Comparison of ENCODE assay signal across 13 cellular contexts in the genomic region with DNA sequence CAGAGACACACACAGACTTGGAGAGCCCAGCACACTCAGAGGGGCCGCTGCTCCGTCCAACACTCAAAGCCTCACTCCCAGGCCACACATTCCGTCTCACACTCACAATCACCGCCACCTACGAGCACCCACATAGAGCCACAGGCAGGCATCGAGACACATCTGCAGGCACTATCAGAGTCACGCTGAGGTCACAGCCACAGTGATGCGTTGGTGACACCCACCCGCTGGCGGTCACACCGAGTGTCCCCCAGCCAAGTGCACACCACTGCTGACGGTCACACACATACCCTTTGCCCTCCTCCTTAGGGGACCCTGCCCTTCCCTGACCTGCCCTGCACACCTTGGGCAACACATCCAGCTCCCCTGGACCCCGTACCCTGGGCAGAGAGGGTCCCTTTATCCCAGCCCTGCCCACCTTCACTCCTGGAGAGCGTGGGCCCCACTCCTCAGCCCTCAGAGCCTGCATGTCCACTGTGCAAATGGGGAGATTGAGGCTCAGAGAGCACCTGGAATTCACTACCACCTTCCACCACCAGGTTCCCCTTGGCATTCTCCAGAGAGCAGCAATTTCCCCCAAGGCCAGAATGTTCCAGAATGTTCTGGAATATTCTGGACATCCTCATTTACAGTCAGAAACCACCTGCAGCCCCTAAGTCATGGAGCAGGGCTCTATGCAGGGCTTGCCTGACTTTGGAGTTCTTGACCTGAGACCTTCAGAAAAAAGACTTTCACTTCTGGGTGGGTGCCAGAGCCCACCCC. TPM values are rescaled to one million over a fixed set of nuclear protein-coding genes. Genes with fewer than 3 reads are reported as not detected.
DNase-seq lines count a peak whose midpoint lies in the region; ATAC-seq, FAIRE-seq and TF ChIP-seq lines count a peak whose summit lies in the region.
"Had no signal": no experiment of that assay in that cellular context is flagged by ENCODE, and none has a peak within 500 bp of the region (broad histone marks: within the 10 kb centered on the region; RNA-seq: fewer than 3 reads in every experiment).

No MANE protein-coding gene starts in this region.

- no peaks in the 10 kb centered on the region for H4K20me1 ChIP-seq in keratinocyte (ENCODE audit: control insufficient read depth, extremely low read depth, insufficient read depth, low read length)
- H4K20me1 ChIP-seq: BLaER1 treated with 17β-estradiol and CSF1 and Interleukin-3, amounts not matched to agents 10 nM and 100 nM had no signal

- H3K27me3 ChIP-seq in keratinocyte (ENCODE audit: control insufficient read depth, extremely low read depth, insufficient read depth, low read length) = peaks cover 11% of the 10 kb centered on the region
- H3K27me3 ChIP-seq: BLaER1 treated with 17β-estradiol and CSF1 and Interleukin-3, amounts not matched to agents 10 nM and 100 nM; vagina had no signal

- H3K27ac Mint-ChIP-seq in activated B cell treated with CpG ODN at 0.5 μM for 24 hours = peak overlapping the region; percentile 27

- H3K9me3 ChIP-seq in keratinocyte (ENCODE audit: control insufficient read depth, low read depth, low read length) = no peaks in the 10 kb centered on the region
- H3K9me3 ChIP-seq: BLaER1 treated with 17β-estradiol and CSF1 and Interleukin-3, amounts not matched to agents 10 nM and 100 nM; vagina had no signal

- H3K79me2 ChIP-seq in keratinocyte (ENCODE audit: control insufficient read depth, insufficient read depth, low read length) = no peaks in the 10 kb centered on the region

- ATAC-seq in activated B cell treated with CpG ODN at 0.5 μM for 24 hours (ENCODE audit: low read depth) (no peak), HG03469 (IDR thresholded peaks at IDR 0.05; ENCODE audit: unreplicated experiment) (no peak), HG03039 (IDR thresholded peaks at IDR 0.05; ENCODE audit: unreplicated experiment) (no peak)

- TF ChIP-seq CTCF in D721Med (IDR thresholded peaks at IDR 0.05; ENCODE audit: insufficient read depth, missing control alignments) = no peak
- no peak for TF ChIP-seq CTCF in activated B cell treated with CpG ODN at 0.5 μM for 24 hours (IDR thresholded peaks at IDR 0.05)
- TF ChIP-seq CTCF in keratinocyte (optimal IDR thresholded peaks at IDR 0.05 in 1 of 3, IDR thresholded peaks at IDR 0.05 in 1 of 3, conservative IDR thresholded peaks at IDR 0.05 in 1 of 3; ENCODE audit: extremely low read depth in 1 of 3, insufficient read depth in 2 of 3, low read length in 3 of 3) = peak in 2 of 3 experiments; percentile 33 to 41

- FAIRE-seq in D721Med (lab: Jason Lieb, UNC) (no peak), keratinocyte (lab: Jason Lieb, UNC) (no peak)

- no peak overlapping the region for H3K4me2 ChIP-seq in keratinocyte (ENCODE audit: control insufficient read depth, extremely low read depth, insufficient read depth, low read depth, low read length)

- no peak overlapping the region for H3K4me3 Mint-ChIP-seq in activated B cell treated with CpG ODN at 0.5 μM for 24 hours
- H3K4me3 Mint-ChIP-seq: naive B cell had no signal

- H3K4me1 Mint-ChIP-seq in activated B cell treated with CpG ODN at 0.5 μM for 24 hours = no peaks in the 10 kb centered on the region
- H3K4me1 Mint-ChIP-seq: naive B cell had no signal

- no peak overlapping the region for H3K27ac ChIP-seq in keratinocyte (ENCODE audit: control insufficient read depth, insufficient read depth, low read length)
- H3K27ac ChIP-seq: BLaER1 treated with 17β-estradiol and CSF1 and Interleukin-3, amounts not matched to agents 10 nM and 100 nM; vagina had no signal

- no peak overlapping the region for H2AFZ ChIP-seq in keratinocyte (ENCODE audit: control insufficient read depth, low read length)

- H3K9ac ChIP-seq in keratinocyte (ENCODE audit: control insufficient read depth, extremely low read depth, insufficient read depth, low read length) = no peak overlapping the region
- H3K9ac ChIP-seq: BLaER1 treated with 17β-estradiol and CSF1 and Interleukin-3, amounts not matched to agents 10 nM and 100 nM had no signal

- CTCF ChIA-PET in activated B cell treated with CpG ODN at 0.5 μM for 24 hours (lab: Charles Lee) = no interaction called here

- H3K36me3 ChIP-seq in keratinocyte (ENCODE audit: control insufficient read depth in 2 of 2, extremely low read depth in 1 of 2, insufficient read depth in 2 of 2, low read length in 2 of 2) = no peaks in the 10 kb centered on the region
- H3K36me3 ChIP-seq: BLaER1 treated with 17β-estradiol and CSF1 and Interleukin-3, amounts not matched to agents 10 nM and 100 nM; vagina had no signal

- no peaks in the 10 kb centered on the region for H3K36me3 Mint-ChIP-seq in activated B cell treated with CpG ODN at 0.5 μM for 24 hours (ENCODE audit: low read depth)
- H3K36me3 Mint-ChIP-seq: naive B cell had no signal

- DNase-seq in D721Med (ENCODE audit: insufficient read length, low spot score) (peak; percentile 16), activated B cell treated with CpG ODN at 0.5 μM for 24 hours (no peak), keratinocyte (ENCODE audit: low read depth, low spot score) (no peak), midbrain (lab: John Stamatoyannopoulos, UW) (no peak)
- DNase-seq: GDM1, islet precursor cell, naive B cell, T-helper 1 cell had no signal

- H3K9me1 ChIP-seq in keratinocyte (ENCODE audit: control insufficient read depth, extremely low read depth, insufficient read depth, low read length) = no peaks in the 10 kb centered on the region

- dilution Hi-C loops in keratinocyte (cut with MboI; ENCODE audit: extremely low pct_ligation_motif_present, low sequenced_read_pairs) = no loop called here

- no peak overlapping the region for H3K4me3 ChIP-seq in keratinocyte (ENCODE audit: control insufficient read depth in 2 of 3, extremely low read depth in 1 of 3, insufficient read depth in 2 of 3, low read depth in 1 of 3, low read length in 3 of 3)
- H3K4me3 ChIP-seq: BLaER1 treated with 17β-estradiol and CSF1 and Interleukin-3, amounts not matched to agents 10 nM and 100 nM; vagina had no signal

- H3K4me1 ChIP-seq in keratinocyte (ENCODE audit: control insufficient read depth, extremely low read depth, insufficient read depth, low read length) = no peaks in the 10 kb centered on the region
- H3K4me1 ChIP-seq: vagina had no signal

- intact Hi-C loops in activated B cell treated with CpG ODN at 0.5 μM for 24 hours (cut with micrococcal nuclease) = no loop called here

- POLR2A ChIA-PET in activated B cell treated with CpG ODN at 0.5 μM for 24 hours (lab: Charles Lee) = no interaction called here

- H3K27me3 Mint-ChIP-seq in activated B cell treated with CpG ODN at 0.5 μM for 24 hours = peaks cover 13% of the 10 kb centered on the region

- H3K9me3 Mint-ChIP-seq in activated B cell treated with CpG ODN at 0.5 μM for 24 hours = no peaks in the 10 kb centered on the region
- H3K9me3 Mint-ChIP-seq: naive B cell had no signal

RNA-seq across cellular contexts. Expression of gene FUT5, which starts 5.4 kb away (rescaled TPM):
- not detected in 2 replicates for total RNA-seq in activated B cell treated with CpG ODN at 0.5 μM for 24 hours
- 0.03 TPM in 1 of 3 replicates, not detected in the others for polyA plus RNA-seq in keratinocyte
- not detected for polyA plus RNA-seq in keratinocyte (2011; ENCODE audit: low read depth)
- polyA plus RNA-seq in keratinocyte (2011; cell fraction: cytosol; rRNA removed) = not detected in 2 replicates
- polyA plus RNA-seq in keratinocyte (2011; cell fraction: nucleus; rRNA removed) = not detected in 2 replicates
- not detected in 2 replicates for polyA plus RNA-seq in keratinocyte (2012; ENCODE audit: low replicate concordance)
- polyA minus RNA-seq in keratinocyte = not detected in 3 replicates
- not detected for polyA minus RNA-seq in keratinocyte (2011; cell fraction: cytosol; rRNA and poly(A)+ RNA removed)
- polyA minus RNA-seq in keratinocyte (2011; cell fraction: nucleus; rRNA and poly(A)+ RNA removed) = not detected in 2 replicates
- total RNA-seq: vagina had no signal

RNA-seq across cellular contexts. Expression of gene FUT3, which starts 13.7 kb away (rescaled TPM):
- total RNA-seq in activated B cell treated with CpG ODN at 0.5 μM for 24 hours = not detected in 2 replicates
- 2.6 to 3.0 TPM (median 2.9 TPM) in 3 replicates for polyA plus RNA-seq in keratinocyte
- polyA plus RNA-seq in keratinocyte (2011; ENCODE audit: low read depth) = 7.6 TPM
- 1.8 TPM in 2 replicates for polyA plus RNA-seq in keratinocyte (2011; cell fraction: cytosol; rRNA removed)
- polyA plus RNA-seq in keratinocyte (2011; cell fraction: nucleus; rRNA removed) = 9.7 and 10.1 TPM in 2 replicates
- 2.9 and 14.1 TPM in 2 replicates for polyA plus RNA-seq in keratinocyte (2012; ENCODE audit: low replicate concordance)
- polyA minus RNA-seq in keratinocyte = 1.8 to 2.4 TPM (median 2.1 TPM) in 3 replicates
- 3.1 TPM for polyA minus RNA-seq in keratinocyte (2011; cell fraction: cytosol; rRNA and poly(A)+ RNA removed)
- polyA minus RNA-seq in keratinocyte (2011; cell fraction: nucleus; rRNA and poly(A)+ RNA removed) = 4.9 and 5.0 TPM in 2 replicates

RNA-seq across cellular contexts. Expression of gene FUT6, which starts 25.4 kb away (rescaled TPM):
- total RNA-seq in activated B cell treated with CpG ODN at 0.5 μM for 24 hours = not detected in 2 replicates
- not detected in 3 replicates for polyA plus RNA-seq in keratinocyte
- polyA plus RNA-seq in keratinocyte (2011; ENCODE audit: low read depth) = not detected
- 0.04 TPM in 1 of 2 replicates, not detected in the other for polyA plus RNA-seq in keratinocyte (2011; cell fraction: cytosol; rRNA removed)
- 0.11 and 0.25 TPM in 2 replicates for polyA plus RNA-seq in keratinocyte (2011; cell fraction: nucleus; rRNA removed)
- polyA plus RNA-seq in keratinocyte (2012; ENCODE audit: low replicate concordance) = 0.34 TPM in 1 of 2 replicates, not detected in the other
- not detected in 3 replicates for polyA minus RNA-seq in keratinocyte
- polyA minus RNA-seq in keratinocyte (2011; cell fraction: cytosol; rRNA and poly(A)+ RNA removed) = not detected
- polyA minus RNA-seq in keratinocyte (2011; cell fraction: nucleus; rRNA and poly(A)+ RNA removed) = not detected in 2 replicates
- total RNA-seq: OCI-LY7 had no signal

RNA-seq across cellular contexts. Expression of gene NDUFA11, which starts 38.7 kb away (rescaled TPM):
- 193 and 225 TPM in 2 replicates for total RNA-seq in activated B cell treated with CpG ODN at 0.5 μM for 24 hours
- 122 to 323 TPM (median 217 TPM) in 3 replicates for polyA plus RNA-seq in keratinocyte
- 18.8 TPM for polyA plus RNA-seq in keratinocyte (2011; ENCODE audit: low read depth)
- polyA plus RNA-seq in keratinocyte (2011; cell fraction: cytosol; rRNA removed) = 292 and 529 TPM in 2 replicates
- polyA plus RNA-seq in keratinocyte (2011; cell fraction: nucleus; rRNA removed) = 156 and 241 TPM in 2 replicates
- 147 and 297 TPM in 2 replicates for polyA plus RNA-seq in keratinocyte (2012; ENCODE audit: low replicate concordance)
- 43.8 to 93.8 TPM (median 65.4 TPM) in 3 replicates for polyA minus RNA-seq in keratinocyte
- polyA minus RNA-seq in keratinocyte (2011; cell fraction: cytosol; rRNA and poly(A)+ RNA removed) = 124 TPM
- polyA minus RNA-seq in keratinocyte (2011; cell fraction: nucleus; rRNA and poly(A)+ RNA removed) = 11.9 and 12.9 TPM in 2 replicates

RNA-seq across cellular contexts. Expression of gene VMAC, which starts 39.8 kb away (rescaled TPM):
- 11.2 and 13.3 TPM in 2 replicates for total RNA-seq in activated B cell treated with CpG ODN at 0.5 μM for 24 hours
- polyA plus RNA-seq in keratinocyte = 2.1 to 3.0 TPM (median 2.2 TPM) in 3 replicates
- not detected for polyA plus RNA-seq in keratinocyte (2011; ENCODE audit: low read depth)
- 0.73 and 1.2 TPM in 2 replicates for polyA plus RNA-seq in keratinocyte (2011; cell fraction: cytosol; rRNA removed)
- 6.7 and 11.5 TPM in 2 replicates for polyA plus RNA-seq in keratinocyte (2011; cell fraction: nucleus; rRNA removed)
- polyA plus RNA-seq in keratinocyte (2012; ENCODE audit: low replicate concordance) = 0.82 and 1.6 TPM in 2 replicates
- 0.82 to 1.3 TPM (median 1.2 TPM) in 3 replicates for polyA minus RNA-seq in keratinocyte
- polyA minus RNA-seq in keratinocyte (2011; cell fraction: cytosol; rRNA and poly(A)+ RNA removed) = 1.7 TPM
- 1.7 and 2.6 TPM in 2 replicates for polyA minus RNA-seq in keratinocyte (2011; cell fraction: nucleus; rRNA and poly(A)+ RNA removed)

Comparison
In these comparisons a context has a peak if more than half of its experiments do, and no peak if none do; other contexts are left out.
1. CTCF ChIP-seq: peak in keratinocyte (2 of 3); none in D721Med (single experiment) and activated B cell treated with CpG ODN at 0.5 μM for 24 hours (single experiment).